14 cellular contexts compared by ENCODE assay signal in genomic region chr15:99651023-99651807, GRCh38.
DNase-seq lines count a peak whose midpoint lies in the region; ATAC-seq and TF ChIP-seq lines count a peak whose summit lies in the region.
"Had no signal": no experiment of that assay in that cellular context is flagged by ENCODE, and none has a peak within 500 bp of the region (broad histone marks: within the 10 kb centered on the region; RNA-seq: fewer than 3 reads in every experiment).

No MANE protein-coding gene starts in this region.

- peaks cover 27% of the 10 kb centered on the region for H3K36me3 ChIP-seq in endodermal cell (ENCODE audit: control insufficient read depth, insufficient read depth, low read length)

- H3K4me3 Mint-ChIP-seq in activated T-cell treated with anti-CD3 and anti-CD28 coated beads, Interleukin-2, amount 50 U/mL, for 72 hours: no peak overlapping the region
- H3K4me3 Mint-ChIP-seq in activated naive CD8-positive, alpha-beta T cell treated with anti-CD3 and anti-CD28 coated beads, Interleukin-2, amount 50 U/mL, for 24 hours: peak overlapping the region; percentile 4
- no peak overlapping the region for H3K4me3 Mint-ChIP-seq in endodermal cell
- H3K4me3 Mint-ChIP-seq: WTC11 had no signal

- no peak overlapping the region for H3K27ac ChIP-seq in endodermal cell (ENCODE audit: low read depth, low read length)

- H3K4me3 ChIP-seq in endodermal cell (ENCODE audit: low read length): no peak overlapping the region

- no peak for TF ChIP-seq CTCF in GM10266 (IDR thresholded peaks at IDR 0.05; ENCODE audit: control insufficient read depth, insufficient read depth, low read depth, missing control alignments)
- TF ChIP-seq CTCF in endodermal cell (conservative IDR thresholded peaks at IDR 0.05): no peak

- H3K27me3 Mint-ChIP-seq in activated T-cell treated with anti-CD3 and anti-CD28 coated beads, Interleukin-2, amount 50 U/mL, for 72 hours (ENCODE audit: low read depth): no peaks in the 10 kb centered on the region
- H3K27me3 Mint-ChIP-seq in activated naive CD8-positive, alpha-beta T cell treated with anti-CD3 and anti-CD28 coated beads, Interleukin-2, amount 50 U/mL, for 24 hours: no peaks in the 10 kb centered on the region
- H3K27me3 Mint-ChIP-seq in endodermal cell (ENCODE audit: insufficient read depth): no peaks in the 10 kb centered on the region

- peaks cover 14% of the 10 kb centered on the region for H3K9me3 ChIP-seq in endodermal cell (ENCODE audit: control insufficient read depth, low read length)

- 88 to 100% methylated on average over 2 to 6 of the region's 6 CpGs for WGBS in endodermal cell (ENCODE audit: insufficient coverage in 1 of 2, insufficient read length in 1 of 2), 2 experiments

- peaks cover 21% of the 10 kb centered on the region for H3K4me1 Mint-ChIP-seq in activated T-cell treated with anti-CD3 and anti-CD28 coated beads, Interleukin-2, amount 50 U/mL, for 72 hours (ENCODE audit: low read depth)
- peaks cover 24% of the 10 kb centered on the region for H3K4me1 Mint-ChIP-seq in activated naive CD8-positive, alpha-beta T cell treated with anti-CD3 and anti-CD28 coated beads, Interleukin-2, amount 50 U/mL, for 24 hours
- H3K4me1 Mint-ChIP-seq in endodermal cell: no peaks in the 10 kb centered on the region
- H3K4me1 Mint-ChIP-seq: WTC11 had no signal

- no peak overlapping the region for H3K27ac Mint-ChIP-seq in activated T-cell treated with anti-CD3 and anti-CD28 coated beads, Interleukin-2, amount 50 U/mL, for 72 hours
- peak overlapping the region; percentile 79 for H3K27ac Mint-ChIP-seq in activated naive CD8-positive, alpha-beta T cell treated with anti-CD3 and anti-CD28 coated beads, Interleukin-2, amount 50 U/mL, for 24 hours
- no peak overlapping the region for H3K27ac Mint-ChIP-seq in endodermal cell
- H3K27ac Mint-ChIP-seq: WTC11 had no signal

- peaks cover 0 to 2% of the 10 kb centered on the region in 2 donors for H3K9me3 Mint-ChIP-seq in activated T-cell treated with anti-CD3 and anti-CD28 coated beads, Interleukin-2, amount 50 U/mL, for 72 hours
- H3K9me3 Mint-ChIP-seq in activated naive CD8-positive, alpha-beta T cell treated with anti-CD3 and anti-CD28 coated beads, Interleukin-2, amount 50 U/mL, for 24 hours: peaks cover 7% of the 10 kb centered on the region
- H3K9me3 Mint-ChIP-seq in endodermal cell: peaks cover 17% of the 10 kb centered on the region

- no peaks in the 10 kb centered on the region for H3K27me3 ChIP-seq in endodermal cell (ENCODE audit: control insufficient read depth, insufficient read depth, low read length, poor library complexity, severe bottlenecking)

- H3K36me3 Mint-ChIP-seq in activated T-cell treated with anti-CD3 and anti-CD28 coated beads, Interleukin-2, amount 50 U/mL, for 72 hours (ENCODE audit: insufficient read depth in 2 of 2): peaks cover under 1 to 8% of the 10 kb centered on the region in 2 donors
- H3K36me3 Mint-ChIP-seq in activated naive CD8-positive, alpha-beta T cell treated with anti-CD3 and anti-CD28 coated beads, Interleukin-2, amount 50 U/mL, for 24 hours (ENCODE audit: low read depth): peaks cover 26% of the 10 kb centered on the region
- peaks cover 45% of the 10 kb centered on the region for H3K36me3 Mint-ChIP-seq in endodermal cell (ENCODE audit: low read depth)

- peak; percentile 48 to 61 for ATAC-seq in activated T-cell treated with anti-CD3 and anti-CD28 coated beads, Interleukin-2, amount 50 U/mL, for 72 hours (replicated peaks in 1 of 2)
- ATAC-seq in activated naive CD8-positive, alpha-beta T cell treated with anti-CD3 and anti-CD28 coated beads, Interleukin-2, amount 50 U/mL, for 24 hours: peak; percentile 94
- ATAC-seq in GM19328 (IDR thresholded peaks at IDR 0.05; ENCODE audit: unreplicated experiment): no peak
- ATAC-seq: WTC11 had no signal

- no peaks in the 10 kb centered on the region for H3K4me1 ChIP-seq in endodermal cell (ENCODE audit: control insufficient read depth, insufficient read depth, low read length)

- H3K9ac ChIP-seq in endodermal cell (ENCODE audit: extremely low read depth, low read length, poor library complexity, severe bottlenecking): no peak overlapping the region

- DNase-seq in activated T-cell treated with anti-CD3 and anti-CD28 coated beads, Interleukin-2, amount 50 U/mL, for 72 hours: peak in 1 of 2 donors; percentile 6
- DNase-seq in activated T-cell treated with anti-CD3 and anti-CD28 coated beads, Interleukin-2, amount 50 U/mL, for 1 hour: no peak
- no peak for DNase-seq in activated naive CD8-positive, alpha-beta T cell treated with anti-CD3 and anti-CD28 coated beads, Interleukin-2, amount 50 U/mL, for 24 hours
- DNase-seq in glomerular visceral epithelial cell (ENCODE audit: extremely low spot score) (peak; percentile 49), stromal cell of bone marrow (ENCODE audit: low read depth) (peak; percentile 23), GM10266 (ENCODE audit: extremely low spot score) (no peak), endodermal cell (no peak)
- DNase-seq: activated gamma-delta T cell; effector memory CD4-positive, alpha-beta T cell; GOT3; NCI-H510A treated with DMSO at 0.1 percent for 48 hours; SIG-M5 had no signal

Comparison
In these comparisons a context has a peak if more than half of its experiments do, and no peak if none do; other contexts are left out.
1. DNase-seq: peak in glomerular visceral epithelial cell (single experiment) and stromal cell of bone marrow (single experiment); none in activated T-cell treated with anti-CD3 and anti-CD28 coated beads, Interleukin-2, amount 50 U/mL, for 1 hour (single experiment), activated naive CD8-positive, alpha-beta T cell treated with anti-CD3 and anti-CD28 coated beads, Interleukin-2, amount 50 U/mL, for 24 hours (single experiment), GM10266 (single experiment) and endodermal cell (single experiment).